Comparison of ENCODE assay signal across 1 cellular context in genomic region chr10:131088619-131089018, GRCh38.
TF ChIP-seq lines count a peak whose summit lies in the region.

No MANE protein-coding gene starts in this region.

TF ChIP-seq in SK-N-SH, 30 proteins besides CTCF, POLR2A, EP300 and RAD21 (continued from another document):
- no peak for TF ChIP-seq REST (IDR thresholded peaks at IDR 0.05; ENCODE audit: low read depth, low read length)
TF ChIP-seq in SK-N-SH: peak in this region for 0.
